17 cellular contexts compared by ENCODE assay signal in the genomic region with DNA sequence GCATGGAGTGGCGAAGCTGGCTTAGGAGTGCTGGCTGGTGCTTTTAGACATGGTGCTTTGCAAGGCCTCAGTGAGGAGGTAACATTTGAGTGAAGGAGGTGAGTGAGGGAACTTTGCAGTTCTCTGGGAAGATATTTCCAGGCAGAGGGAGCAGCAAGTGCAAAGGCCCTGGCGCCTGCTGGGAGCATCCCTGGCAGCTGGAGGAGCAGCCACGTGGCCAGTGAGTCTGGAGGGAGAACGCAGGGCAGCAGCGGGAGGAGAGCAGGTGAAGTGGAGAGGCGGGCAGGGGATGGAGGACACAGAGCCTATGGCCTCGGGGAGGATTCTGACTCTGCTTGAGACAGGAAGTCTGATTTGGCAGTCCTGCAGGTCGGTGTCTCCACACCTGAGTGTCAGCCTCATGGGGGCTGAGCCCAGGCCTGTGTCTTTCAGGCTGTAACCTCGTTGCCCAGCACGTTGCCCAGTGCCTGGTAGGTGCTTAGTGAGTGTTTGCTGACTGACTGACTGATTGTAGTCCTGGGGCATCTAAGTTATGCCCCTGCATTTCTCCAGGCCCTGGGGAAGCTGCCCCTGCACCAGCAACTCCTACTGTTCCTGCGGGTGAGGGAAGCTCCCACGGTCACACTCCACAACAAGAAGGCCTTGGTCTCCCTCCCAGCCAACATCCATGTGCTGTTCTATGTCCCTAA. TPM values are rescaled to one million over a fixed set of nuclear protein-coding genes. Genes with fewer than 3 reads are reported as not detected.
DNase-seq lines count a peak whose midpoint lies in the region; ATAC-seq and TF ChIP-seq lines count a peak whose summit lies in the region.
"Had no signal": no experiment of that assay in that cellular context is flagged by ENCODE, and none has a peak within 500 bp of the region (broad histone marks: within the 10 kb centered on the region; RNA-seq: fewer than 3 reads in every experiment).

No MANE protein-coding gene starts in this region.

- H3K23ac ChIP-seq in neuronal stem cell (ENCODE audit: low read depth, low read length, poor library complexity), result no peak overlapping the region

- H3K9me3 ChIP-seq in CD4-positive, CD25-positive, alpha-beta regulatory T cell (ENCODE audit: control insufficient read depth in 2 of 2, low read length in 2 of 2), result no peaks in the 10 kb centered on the region
- H3K9me3 ChIP-seq in CD4-positive, alpha-beta memory T cell (ENCODE audit: control insufficient read depth in 1 of 2, low read length in 2 of 2), result no peaks in the 10 kb centered on the region
- H3K9me3 ChIP-seq in neuronal stem cell (replicated peaks in 1 of 2; ENCODE audit: control insufficient read depth in 2 of 2, insufficient read depth in 1 of 2, low read depth in 1 of 2, low read length in 2 of 2) (no peaks in the 10 kb centered on the region), Karpas-422 (ENCODE audit: low read length) (no peaks in the 10 kb centered on the region)
- H3K9me3 ChIP-seq: A549, BLaER1 had no signal

- H4K20me1 ChIP-seq in Karpas-422 (ENCODE audit: insufficient read depth, low read depth, low read length), result no peaks in the 10 kb centered on the region
- H4K20me1 ChIP-seq: BLaER1 had no signal

- H3K36me3 Mint-ChIP-seq in CD4-positive, CD25-positive, alpha-beta regulatory T cell, result no peaks in the 10 kb centered on the region
- H3K36me3 Mint-ChIP-seq in CD4-positive, alpha-beta memory T cell, result no peaks in the 10 kb centered on the region
- H3K36me3 Mint-ChIP-seq in chondrocyte (ENCODE audit: low read depth), result no peaks in the 10 kb centered on the region
- H3K36me3 Mint-ChIP-seq: CD14-positive monocyte; CD8-positive, alpha-beta memory T cell; IgD-negative memory B cell had no signal

- intact Hi-C loops in CD4-positive, alpha-beta memory T cell (cut with micrococcal nuclease), result no loop called here

- no peak for TF ChIP-seq CTCF in chondrocyte (IDR thresholded peaks at IDR 0.05)

- H3K9ac ChIP-seq in neuronal stem cell (ENCODE audit: low read depth, low read length, poor library complexity) (no peak overlapping the region), Karpas-422 (ENCODE audit: low read length) (no peak overlapping the region)
- H3K9ac ChIP-seq: BLaER1 had no signal

- H3K79me2 ChIP-seq in Karpas-422 (ENCODE audit: low read length), result no peaks in the 10 kb centered on the region

- no peak overlapping the region for H2AFZ ChIP-seq in neuronal stem cell (ENCODE audit: low read length)
- H2AFZ ChIP-seq in Karpas-422 (ENCODE audit: low read length), result no peak overlapping the region
- H2AFZ ChIP-seq: GM23338 had no signal

- POLR2A ChIA-PET in CD4-positive, alpha-beta memory T cell (lab: Charles Lee; ENCODE audit: partially characterized antibody), result no interaction called here

- no peak overlapping the region for H2BK5ac ChIP-seq in neuronal stem cell (ENCODE audit: low read length)

- H3K9me3 Mint-ChIP-seq in CD4-positive, CD25-positive, alpha-beta regulatory T cell, result no peaks in the 10 kb centered on the region
- no peaks in the 10 kb centered on the region for H3K9me3 Mint-ChIP-seq in CD4-positive, alpha-beta memory T cell
- H3K9me3 Mint-ChIP-seq in chondrocyte (ENCODE audit: low read depth), result no peaks in the 10 kb centered on the region
- H3K9me3 Mint-ChIP-seq: CD14-positive monocyte; CD8-positive, alpha-beta memory T cell; GM23338 had no signal

- H4K91ac ChIP-seq in neuronal stem cell (ENCODE audit: low read depth, low read length, poor library complexity), result no peak overlapping the region

- WGBS in neuronal stem cell (ENCODE audit: extremely low coverage in 2 of 2, insufficient read length in 2 of 2, insufficient replicate concordance in 1 of 2), 2 donors, result no CpG with 5 or more reads among the region's 12 CpGs

- H3K4me3 ChIP-seq in CD4-positive, CD25-positive, alpha-beta regulatory T cell (ENCODE audit: low read depth, low read length), result no peak overlapping the region
- no peak overlapping the region for H3K4me3 ChIP-seq in CD4-positive, alpha-beta memory T cell (ENCODE audit: low read length in 2 of 2)
- no peak overlapping the region for H3K4me3 ChIP-seq in neuronal stem cell (ENCODE audit: low read length in 2 of 2)
- no peak overlapping the region for H3K4me3 ChIP-seq in Karpas-422 (ENCODE audit: low read length)
- H3K4me3 ChIP-seq: A549, BLaER1, GM23338 had no signal

- H3K27me3 Mint-ChIP-seq in CD4-positive, CD25-positive, alpha-beta regulatory T cell, result no peaks in the 10 kb centered on the region
- H3K27me3 Mint-ChIP-seq in CD4-positive, alpha-beta memory T cell, result no peaks in the 10 kb centered on the region
- H3K27me3 Mint-ChIP-seq in chondrocyte (ENCODE audit: low read depth), result peaks cover 46% of the 10 kb centered on the region

- no peak overlapping the region for H3K4me3 Mint-ChIP-seq in CD4-positive, CD25-positive, alpha-beta regulatory T cell
- H3K4me3 Mint-ChIP-seq in CD4-positive, alpha-beta memory T cell, result peak overlapping the region in 1 of 8 donors; percentile 37
- no peak overlapping the region for H3K4me3 Mint-ChIP-seq in chondrocyte (ENCODE audit: unreplicated experiment)
- H3K4me3 Mint-ChIP-seq: CD8-positive, alpha-beta memory T cell; GM23338; IgD-negative memory B cell had no signal

- no peak overlapping the region for H3K4me2 ChIP-seq in neuronal stem cell (ENCODE audit: insufficient read depth, low read length, poor library complexity, severe bottlenecking)
- no peak overlapping the region for H3K4me2 ChIP-seq in Karpas-422 (ENCODE audit: low read depth, low read length, poor library complexity, severe bottlenecking)
- H3K4me2 ChIP-seq: A549, BLaER1, GM23338 had no signal

- no peak overlapping the region for H3K4ac ChIP-seq in neuronal stem cell (ENCODE audit: low read length)

- peak overlapping the region; percentile 76 for H2AK5ac ChIP-seq in neuronal stem cell (ENCODE audit: low read depth, low read length)

- H3K36me3 ChIP-seq in CD4-positive, CD25-positive, alpha-beta regulatory T cell (ENCODE audit: control insufficient read depth, insufficient read depth, low read length), result no peaks in the 10 kb centered on the region
- no peaks in the 10 kb centered on the region for H3K36me3 ChIP-seq in CD4-positive, alpha-beta memory T cell (ENCODE audit: insufficient read depth, low read length)
- no peaks in the 10 kb centered on the region for H3K36me3 ChIP-seq in neuronal stem cell (replicated peaks in 1 of 2; ENCODE audit: control insufficient read depth in 2 of 2, insufficient read depth in 2 of 2, low read length in 2 of 2)
- no peaks in the 10 kb centered on the region for H3K36me3 ChIP-seq in Karpas-422 (ENCODE audit: insufficient read depth, low read length)
- H3K36me3 ChIP-seq: BLaER1 had no signal

- H3K4me1 Mint-ChIP-seq in CD4-positive, CD25-positive, alpha-beta regulatory T cell, result peaks cover 0 to 25% (median 8%) of the 10 kb centered on the region in 4 donors
- peaks cover 6 to 13% (median 11%) of the 10 kb centered on the region in 4 donors for H3K4me1 Mint-ChIP-seq in CD4-positive, alpha-beta memory T cell
- no peaks in the 10 kb centered on the region for H3K4me1 Mint-ChIP-seq in chondrocyte (ENCODE audit: low read depth)
- H3K4me1 Mint-ChIP-seq: GM23338 had no signal

- peak overlapping the region in 2 of 3 donors; percentile 28 to 89 for H3K27ac Mint-ChIP-seq in CD4-positive, CD25-positive, alpha-beta regulatory T cell
- H3K27ac Mint-ChIP-seq in CD4-positive, alpha-beta memory T cell, result peak overlapping the region in 5 of 7 donors; percentile 54 to 83 (median 76)
- no peak overlapping the region for H3K27ac Mint-ChIP-seq in chondrocyte (ENCODE audit: unreplicated experiment)
- H3K27ac Mint-ChIP-seq: GM23338 had no signal

- H3K9me2 ChIP-seq in Karpas-422 (replicated peaks; ENCODE audit: insufficient read depth, low read length), result no peaks in the 10 kb centered on the region

- CTCF ChIA-PET in CD4-positive, alpha-beta memory T cell (lab: Charles Lee; ENCODE audit: partially characterized antibody), result no interaction called here

- H3K14ac ChIP-seq in neuronal stem cell (ENCODE audit: low read length), result no peak overlapping the region

- no peak overlapping the region for H2BK120ac ChIP-seq in neuronal stem cell (ENCODE audit: low read depth, low read length)

- no peaks in the 10 kb centered on the region for H3K27me3 ChIP-seq in CD4-positive, CD25-positive, alpha-beta regulatory T cell (ENCODE audit: control insufficient read depth, insufficient read depth, low read length)
- no peaks in the 10 kb centered on the region for H3K27me3 ChIP-seq in CD4-positive, alpha-beta memory T cell (ENCODE audit: insufficient read depth, low read length)
- no peaks in the 10 kb centered on the region for H3K27me3 ChIP-seq in neuronal stem cell (ENCODE audit: control insufficient read depth in 3 of 3, insufficient read depth in 3 of 3, low read depth in 1 of 3, low read length in 3 of 3)
- no peaks in the 10 kb centered on the region for H3K27me3 ChIP-seq in Karpas-422 (ENCODE audit: low read length)
- H3K27me3 ChIP-seq: BLaER1 had no signal

- H3K27ac ChIP-seq in CD4-positive, CD25-positive, alpha-beta regulatory T cell (ENCODE audit: insufficient read depth, low read length, poor library complexity, severe bottlenecking), result no peak overlapping the region
- H3K27ac ChIP-seq in CD4-positive, alpha-beta memory T cell (ENCODE audit: low read depth, low read length), result no peak overlapping the region
- H3K27ac ChIP-seq in neuronal stem cell (replicated peaks; ENCODE audit: low read length), result no peak overlapping the region
- no peak overlapping the region for H3K27ac ChIP-seq in Karpas-422 (ENCODE audit: low read length)
- H3K27ac ChIP-seq: A549, BLaER1 had no signal

- H2BK12ac ChIP-seq in neuronal stem cell (ENCODE audit: low read length), result peak overlapping the region; percentile 48

- peak overlapping the region; percentile 74 for H4K8ac ChIP-seq in neuronal stem cell (ENCODE audit: low read depth, low read length)

- H3K79me1 ChIP-seq in neuronal stem cell (ENCODE audit: low read depth, low read length), result no peaks in the 10 kb centered on the region

- H2BK15ac ChIP-seq in neuronal stem cell (ENCODE audit: low read length), result no peak overlapping the region

- no peak for DNase-seq in CD4-positive, CD25-positive, alpha-beta regulatory T cell
- no peak for DNase-seq in CD4-positive, alpha-beta memory T cell
- DNase-seq in chondrocyte (ENCODE audit: low spot score) (peak; percentile 54), neuronal stem cell (ENCODE audit: low spot score) (no peak), Karpas-422 (no peak)
- DNase-seq in activated CD8-positive, alpha-beta memory T cell treated with anti-CD3 and anti-CD28 coated beads for 24 hours, result no peak
- no peak for DNase-seq in activated T-cell treated with anti-CD3 and anti-CD28 coated beads, Interleukin-2, amount 50 U/mL, for 1 hour
- DNase-seq: AML-193; CD8-positive, alpha-beta memory T cell; COR-L47; HCEC 1CT; KBM-7 had no signal

- no peak overlapping the region for H3K18ac ChIP-seq in neuronal stem cell (ENCODE audit: low read length)

- ATAC-seq in CD4-positive, CD25-positive, alpha-beta regulatory T cell (ENCODE audit: low read depth in 2 of 2), result no peak
- ATAC-seq: A549, GM23338 had no signal

- no peaks in the 10 kb centered on the region for H3K4me1 ChIP-seq in CD4-positive, CD25-positive, alpha-beta regulatory T cell (ENCODE audit: control insufficient read depth, insufficient read depth, low read length, poor library complexity, severe bottlenecking)
- H3K4me1 ChIP-seq in CD4-positive, alpha-beta memory T cell (ENCODE audit: insufficient read depth, low read length), result no peaks in the 10 kb centered on the region
- H3K4me1 ChIP-seq in neuronal stem cell (ENCODE audit: control insufficient read depth in 2 of 2, insufficient read depth in 1 of 2, low read depth in 1 of 2, low read length in 2 of 2) (no peaks in the 10 kb centered on the region), Karpas-422 (ENCODE audit: low read length) (no peaks in the 10 kb centered on the region)
- H3K4me1 ChIP-seq: A549 had no signal

RNA-seq across cellular contexts. Expression of gene BPIFB4, which starts 11.0 kb away (rescaled TPM):
- total RNA-seq in CD4-positive, CD25-positive, alpha-beta regulatory T cell, result not detected
- polyA plus RNA-seq in CD4-positive, CD25-positive, alpha-beta regulatory T cell, result not detected
- not detected for total RNA-seq in CD4-positive, alpha-beta memory T cell
- not detected for polyA plus RNA-seq in CD4-positive, alpha-beta memory T cell
- not detected in 3 replicates for total RNA-seq in chondrocyte
- not detected for polyA plus RNA-seq in neuronal stem cell (2013, experiment 1 of 2)
- polyA plus RNA-seq in neuronal stem cell (2013, experiment 2 of 2), result not detected
- not detected in 2 replicates for total RNA-seq in Karpas-422 (2014; rRNA removed; shearing (Covaris generic); ENCODE audit: low replicate concordance)
- total RNA-seq: CD8-positive, alpha-beta memory T cell; GM23338 had no signal
- polyA plus RNA-seq: A549; CD14-positive monocyte; CD8-positive, alpha-beta memory T cell; GM23338; IgD-negative memory B cell had no signal

RNA-seq across cellular contexts. Expression of gene BPIFB3, which starts 14.7 kb away (rescaled TPM):
- not detected for total RNA-seq in CD4-positive, CD25-positive, alpha-beta regulatory T cell
- not detected for polyA plus RNA-seq in CD4-positive, CD25-positive, alpha-beta regulatory T cell
- not detected for total RNA-seq in CD4-positive, alpha-beta memory T cell
- not detected for polyA plus RNA-seq in CD4-positive, alpha-beta memory T cell
- not detected in 3 replicates for total RNA-seq in chondrocyte
- polyA plus RNA-seq in neuronal stem cell (2013, experiment 1 of 2), result not detected
- polyA plus RNA-seq in neuronal stem cell (2013, experiment 2 of 2), result not detected
- not detected in 2 replicates for total RNA-seq in Karpas-422 (2014; rRNA removed; shearing (Covaris generic); ENCODE audit: low replicate concordance)
- total RNA-seq: CD8-positive, alpha-beta memory T cell; GM23338 had no signal
- polyA plus RNA-seq: A549; CD14-positive monocyte; CD8-positive, alpha-beta memory T cell; GM23338; IgD-negative memory B cell had no signal

RNA-seq across cellular contexts. Expression of gene BPIFB6, which starts 36.9 kb away (rescaled TPM):
- not detected for total RNA-seq in CD4-positive, CD25-positive, alpha-beta regulatory T cell
- not detected for polyA plus RNA-seq in CD4-positive, CD25-positive, alpha-beta regulatory T cell
- not detected for total RNA-seq in CD4-positive, alpha-beta memory T cell
- polyA plus RNA-seq in CD4-positive, alpha-beta memory T cell, result not detected
- total RNA-seq in chondrocyte, result not detected in 3 replicates
- not detected for polyA plus RNA-seq in neuronal stem cell (2013, experiment 1 of 2)
- polyA plus RNA-seq in neuronal stem cell (2013, experiment 2 of 2), result not detected
- not detected in 2 replicates for total RNA-seq in Karpas-422 (2014; rRNA removed; shearing (Covaris generic); ENCODE audit: low replicate concordance)
- total RNA-seq: CD8-positive, alpha-beta memory T cell; GM23338 had no signal
- polyA plus RNA-seq: A549; CD14-positive monocyte; CD8-positive, alpha-beta memory T cell; GM23338; IgD-negative memory B cell had no signal
